Comparison of ENCODE assay signal across 15 cellular contexts in genomic region chr1:235473808-235474207, GRCh38.
"Had no signal": no experiment of that assay in that cellular context is flagged by ENCODE, and none has a peak within 500 bp of the region (broad histone marks: within the 10 kb centered on the region; RNA-seq: fewer than 3 reads in every experiment).

No MANE protein-coding gene starts in this region.

- H3K27ac ChIP-seq: ovary, spleen, testis had no signal

- ATAC-seq: mucosa of descending colon; naive thymus-derived CD4-positive, alpha-beta T cell; sciatic nerve; stimulated activated memory B cell treated with anti-CD40 and anti-IgM and Interleukin-4, amounts not matched to agents 10 μg/mL and 1 μg/mL and 100 μg/mL, for 72 hours had no signal

- H3K4me3 ChIP-seq: mucosa of descending colon, ovary, spleen, testis had no signal

- DNase-seq: activated B cell treated with CpG ODN at 0.5 μM for 24 hours; activated CD4-positive, alpha-beta memory T cell treated with anti-CD3 and anti-CD28 coated beads for 36 hours; activated CD4-positive, alpha-beta T cell treated with anti-CD3 and anti-CD28 coated beads for 4 hours; activated T-cell treated with anti-CD3 and anti-CD28 coated beads for 4 hours; endodermal cell; mesenchymal stem cell; mucosa of descending colon; naive thymus-derived CD4-positive, alpha-beta T cell; ovary; spleen; stimulated activated CD4-positive, alpha-beta T cell treated with anti-CD3 and anti-CD28 coated beads, Interleukin-4, amount 100 ng/mL, for 4 hours; testis had no signal

- FAIRE-seq: TTC549 had no signal

- H3K27me3 ChIP-seq: ovary, spleen, testis had no signal

- H3K36me3 ChIP-seq: ovary had no signal

- H3K9me3 ChIP-seq: mucosa of descending colon, ovary, spleen, testis had no signal

- H3K4me1 ChIP-seq: spleen, testis had no signal
